ENCODE assay signal across 17 cellular contexts in the genomic region with DNA sequence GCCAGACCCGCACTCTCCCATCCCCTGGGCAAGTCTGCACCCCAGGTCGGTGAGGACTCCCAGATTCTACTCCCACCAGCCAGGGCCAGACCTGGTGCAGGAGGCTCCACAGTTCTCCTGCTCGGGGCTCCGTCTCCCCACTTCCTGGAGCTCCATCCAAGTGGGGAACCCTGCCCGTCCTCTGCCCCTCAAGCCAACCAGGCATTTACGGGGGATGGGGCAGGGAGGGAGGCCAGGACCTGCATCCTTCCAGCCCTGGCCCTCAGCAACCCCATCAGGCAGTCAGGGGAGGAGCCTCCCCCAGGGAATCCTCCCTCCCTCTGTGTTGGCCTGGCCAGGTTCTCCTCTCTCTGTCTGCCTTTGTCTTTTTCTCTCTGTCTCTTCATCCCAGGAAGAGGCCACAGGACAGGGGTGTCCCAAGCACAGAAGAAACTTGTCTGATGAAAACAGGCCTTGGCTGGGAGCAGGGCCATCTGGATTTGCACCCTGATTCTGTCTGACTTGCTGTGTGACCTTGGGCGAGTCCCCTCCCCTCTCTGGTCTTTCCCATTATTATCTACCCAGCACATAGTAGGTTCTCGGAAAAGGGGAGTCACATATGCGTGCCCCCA. TPM values are rescaled to one million over a fixed set of nuclear protein-coding genes. Genes with fewer than 3 reads are reported as not detected.
A peak's percentile ranks its signal among the peaks of the same experiment; 100 is the strongest.
DNase-seq lines count a peak whose midpoint lies in the region; ATAC-seq, FAIRE-seq and TF ChIP-seq lines count a peak whose summit lies in the region.
"Had no signal": no experiment of that assay in that cellular context is flagged by ENCODE, and none has a peak within 500 bp of the region (broad histone marks: within the 10 kb centered on the region; RNA-seq: fewer than 3 reads in every experiment).

No MANE protein-coding gene starts in this region.

- FAIRE-seq in small intestine (lab: Jason Lieb, UNC): no peak
- FAIRE-seq: colon, GM12878 had no signal

- no peak overlapping the region for H3K4me2 ChIP-seq in hepatocyte

- H3K36me3 ChIP-seq in H7 (replicated peaks; ENCODE audit: control insufficient read depth, insufficient read depth, low read length) (no peaks in the 10 kb centered on the region), adipocyte (ENCODE audit: control insufficient read depth, insufficient read depth, low read length, severe bottlenecking) (no peaks in the 10 kb centered on the region), hepatocyte (replicated peaks; ENCODE audit: insufficient read depth, low read depth) (no peaks in the 10 kb centered on the region), small intestine (ENCODE audit: control insufficient read depth in 2 of 2, insufficient read depth in 2 of 2, low read length in 2 of 2) (no peaks in the 10 kb centered on the region)
- no peaks in the 10 kb centered on the region for H3K36me3 ChIP-seq in effector memory CD4-positive, alpha-beta T cell (ENCODE audit: control insufficient read depth, insufficient read depth, low read length)

- H3K9me3 ChIP-seq in adipocyte (ENCODE audit: control insufficient read depth, low read length): no peaks in the 10 kb centered on the region
- no peaks in the 10 kb centered on the region for H3K9me3 ChIP-seq in hepatocyte (ENCODE audit: low read depth)
- H3K9me3 ChIP-seq in small intestine (ENCODE audit: control insufficient read depth, low read depth): no peaks in the 10 kb centered on the region
- no peaks in the 10 kb centered on the region for H3K9me3 ChIP-seq in effector memory CD4-positive, alpha-beta T cell (ENCODE audit: control insufficient read depth, low read length)

- H3K4me3 ChIP-seq in H7 (ENCODE audit: insufficient read depth, low read depth, low read length): no peak overlapping the region
- H3K4me3 ChIP-seq in adipocyte (ENCODE audit: low read length): no peak overlapping the region
- no peak overlapping the region for H3K4me3 ChIP-seq in hepatocyte
- H3K4me3 ChIP-seq in small intestine (ENCODE audit: low read depth in 1 of 2, low read length in 2 of 2): no peak overlapping the region
- H3K4me3 ChIP-seq in effector memory CD4-positive, alpha-beta T cell (ENCODE audit: insufficient read depth, low read depth, low read length, poor library complexity, severe bottlenecking): no peak overlapping the region
- H3K4me3 ChIP-seq: GM12878 had no signal

- DNase-seq in H7: peak; percentile 59
- peak; percentile 28 for DNase-seq in adipocyte (ENCODE audit: low read depth)
- DNase-seq in hepatocyte (ENCODE audit: low spot score): no peak
- no peak for DNase-seq in small intestine
- DNase-seq in globus pallidus (ENCODE audit: low spot score): no peak
- DNase-seq in effector memory CD4-positive, alpha-beta T cell: no peak
- DNase-seq: activated CD8-positive, alpha-beta memory T cell treated with anti-CD3 and anti-CD28 coated beads, Interleukin-2, amount 10 ng/mL, durations not matched to agents 7 days and 5 days; DMS79 treated with DMSO at 0.1 percent for 48 hours; foreskin melanocyte; NCI-H1417 treated with DMSO at 0.1 percent for 48 hours; NCI-H526 treated with DMSO at 0.1 percent for 48 hours; SHP77 had no signal

- H3K9me2 ChIP-seq in hepatocyte (replicated peaks; ENCODE audit: insufficient read depth): no peaks in the 10 kb centered on the region

- H3K27me3 ChIP-seq in H7 (ENCODE audit: control insufficient read depth, insufficient read depth, low read length): no peaks in the 10 kb centered on the region; the same call in 1 of the 2 replicates
- no peaks in the 10 kb centered on the region for H3K27me3 ChIP-seq in adipocyte (replicated peaks; ENCODE audit: control insufficient read depth, insufficient read depth, low read length)
- H3K27me3 ChIP-seq in hepatocyte: no peaks in the 10 kb centered on the region
- H3K27me3 ChIP-seq in small intestine (ENCODE audit: control insufficient read depth in 2 of 2, insufficient read depth in 2 of 2, low read length in 2 of 2): no peaks in the 10 kb centered on the region
- no peaks in the 10 kb centered on the region for H3K27me3 ChIP-seq in effector memory CD4-positive, alpha-beta T cell (replicated peaks; ENCODE audit: control insufficient read depth, insufficient read depth, low read length, poor library complexity, severe bottlenecking)

- no peaks in the 10 kb centered on the region for H4K20me1 ChIP-seq in hepatocyte (ENCODE audit: insufficient read depth, poor library complexity, severe bottlenecking)

- no peak for TF ChIP-seq CTCF in hepatocyte (IDR thresholded peaks at IDR 0.05; ENCODE audit: poor library complexity)

- ATAC-seq in HG03565 (IDR thresholded peaks at IDR 0.05; ENCODE audit: unreplicated experiment) (no peak), HG02642 (IDR thresholded peaks at IDR 0.05; ENCODE audit: poor library complexity, unreplicated experiment) (no peak)
- ATAC-seq: activated CD8-positive, alpha-beta memory T cell treated with anti-CD3 and anti-CD28 coated beads, Interleukin-2, amount 10 ng/mL, durations not matched to agents 7 days and 5 days; activated naive CD4-positive, alpha-beta T cell treated with anti-CD3 and anti-CD28 coated beads, Interleukin-2, amount 50 U/mL, for 72 hours; GM12878 had no signal

- H3K27ac ChIP-seq in hepatocyte (peak overlapping the region; percentile 95), small intestine (ENCODE audit: low read depth in 1 of 2, low read length in 1 of 2) (peak overlapping the region; percentile 96 to 98)
- no peak overlapping the region for H3K27ac ChIP-seq in effector memory CD4-positive, alpha-beta T cell (ENCODE audit: insufficient read depth, low read length, poor library complexity, severe bottlenecking)

- H3K4me1 ChIP-seq in adipocyte (ENCODE audit: control insufficient read depth, insufficient read depth, low read length) (peaks cover 35% of the 10 kb centered on the region), hepatocyte (ENCODE audit: insufficient read depth) (peaks cover 57% of the 10 kb centered on the region), small intestine (ENCODE audit: control insufficient read depth in 2 of 2, insufficient read depth in 1 of 2, low read depth in 1 of 2, low read length in 1 of 2) (peaks cover 5 to 16% of the 10 kb centered on the region in 2 donors)
- H3K4me1 ChIP-seq in effector memory CD4-positive, alpha-beta T cell (ENCODE audit: control insufficient read depth, insufficient read depth, low read length, poor library complexity, severe bottlenecking): no peaks in the 10 kb centered on the region

- H3K9ac ChIP-seq in adipocyte (ENCODE audit: low read length): no peak overlapping the region

- no peak overlapping the region for H2AFZ ChIP-seq in hepatocyte

- 91% methylated on average over 9 of the region's 9 CpGs for WGBS in hepatocyte (ENCODE audit: low lambda C conversion rate, missing lambda C conversion rate)
- 72 to 81% (median 72%) methylated on average over 9 of the region's 9 CpGs for WGBS in small intestine, 3 donors

- H3K79me2 ChIP-seq in hepatocyte: no peaks in the 10 kb centered on the region

RNA-seq across cellular contexts. Expression of a gene that starts 18.5 kb away (rescaled TPM):
- total RNA-seq in H7 (2014; rRNA removed; shearing (Covaris generic)): 43.3 and 63.5 TPM in 2 replicates
- 26.7 and 27.3 TPM in 2 replicates for total RNA-seq in hepatocyte
- polyA plus RNA-seq in hepatocyte (20.0 and 20.4 TPM in 2 replicates), small intestine (10 to 100 TPM; 16.4 to 23.8 (median 23.3) TPM)
- total RNA-seq: activated CD8-positive, alpha-beta memory T cell treated with anti-CD3 and anti-CD28 coated beads, Interleukin-2, amount 10 ng/mL, durations not matched to agents 7 days and 5 days had no signal

RNA-seq across cellular contexts. Expression of a gene that starts 38.1 kb away (rescaled TPM):
- total RNA-seq in H7 (2014; rRNA removed; shearing (Covaris generic)): 16.2 and 21.0 TPM in 2 replicates
- total RNA-seq in hepatocyte: 15.9 and 21.0 TPM in 2 replicates
- 24.7 and 24.8 TPM in 2 replicates for polyA plus RNA-seq in hepatocyte
- polyA plus RNA-seq in small intestine: 10 to 100 TPM in 1 of 3 donors, 1 to 10 TPM in 2; 2.2 to 10.4 (median 4.6) TPM

Comparison
In these comparisons a context has a peak if more than half of its experiments do, and no peak if none do; other contexts are left out.
1. DNase-seq: peak in H7 (single experiment) and adipocyte (single experiment); none in hepatocyte (single experiment), small intestine (single experiment), globus pallidus (single experiment) and effector memory CD4-positive, alpha-beta T cell (0 of 3).